ENCODE assay signal across 16 cellular contexts in the genomic region with DNA sequence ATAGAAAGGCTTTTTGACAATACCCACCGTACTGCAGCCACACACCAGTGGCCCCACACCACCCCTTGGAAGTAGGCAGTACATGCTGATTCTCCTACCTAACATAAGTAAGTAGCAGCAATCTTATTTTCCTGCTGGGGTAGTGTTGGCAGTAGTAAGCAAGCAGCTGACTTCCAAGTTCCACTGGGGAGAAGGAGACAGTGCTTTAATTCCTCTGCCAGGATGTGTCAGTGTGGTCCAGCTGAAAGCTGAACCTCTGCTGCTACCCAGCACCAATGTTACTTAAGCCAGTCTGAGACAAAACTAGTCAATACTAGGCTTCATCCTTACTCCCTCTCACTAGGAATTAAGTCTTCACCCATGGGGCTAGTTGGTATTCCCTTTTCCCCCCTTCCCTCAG.
"Had no signal": no experiment of that assay in that cellular context is flagged by ENCODE, and none has a peak within 500 bp of the region (broad histone marks: within the 10 kb centered on the region; RNA-seq: fewer than 3 reads in every experiment).

No MANE protein-coding gene starts in this region.

- H3K79me2 ChIP-seq: parathyroid adenoma had no signal

- H3K9me3 ChIP-seq: adrenal gland, mucosa of descending colon, tibial artery had no signal

- H2AFZ ChIP-seq: parathyroid adenoma had no signal

- ATAC-seq: activated naive CD4-positive, alpha-beta T cell treated with anti-CD3 and anti-CD28 coated beads, Interleukin-2, amount 50 U/mL, for 72 hours; effector memory CD8-positive, alpha-beta T cell; mucosa of descending colon; naive thymus-derived CD4-positive, alpha-beta T cell; stimulated activated naive CD8-positive, alpha-beta T cell treated with anti-CD3 and anti-CD28 coated beads, Interleukin-15, Interleukin-2, amounts not matched to agents 100 U/mL and 50 U/mL, for 24 hours had no signal

- H3K27me3 ChIP-seq: adrenal gland, cardiac muscle cell, tibial artery had no signal

- H3K4me1 ChIP-seq: adrenal gland, parathyroid adenoma, tibial artery had no signal

- H3K27ac ChIP-seq: adrenal gland, cardiac muscle cell, parathyroid adenoma, tibial artery, WERI-Rb-1 had no signal

- H3K9ac ChIP-seq: parathyroid adenoma had no signal

- H3K36me3 ChIP-seq: adrenal gland, WERI-Rb-1 had no signal

- DNase-seq: activated CD4-positive, alpha-beta T cell treated with anti-CD3 and anti-CD28 coated beads, Interleukin-2, amount 50 U/mL, for 48 hours; activated gamma-delta T cell treated with Interleukin-2 at 50 U/mL for 16 hours; adrenal gland; effector memory CD8-positive, alpha-beta T cell; mesenchymal stem cell; mucosa of descending colon; naive thymus-derived CD4-positive, alpha-beta T cell; retina; stimulated activated CD8-positive, alpha-beta memory T cell treated with anti-CD3 and anti-CD28 coated beads, Interleukin-4, amount 100 ng/mL, for 48 hours; stimulated activated naive CD8-positive, alpha-beta T cell treated with anti-CD3 and anti-CD28 coated beads, Interleukin-15, Interleukin-2, amounts not matched to agents 100 U/mL and 50 U/mL, for 24 hours; SW 1271; tibial artery; WERI-Rb-1 had no signal

- H3K4me3 ChIP-seq: adrenal gland, cardiac muscle cell, mucosa of descending colon, tibial artery had no signal
